Comparison of ENCODE assay signal across 20 cellular contexts in the genomic region with DNA sequence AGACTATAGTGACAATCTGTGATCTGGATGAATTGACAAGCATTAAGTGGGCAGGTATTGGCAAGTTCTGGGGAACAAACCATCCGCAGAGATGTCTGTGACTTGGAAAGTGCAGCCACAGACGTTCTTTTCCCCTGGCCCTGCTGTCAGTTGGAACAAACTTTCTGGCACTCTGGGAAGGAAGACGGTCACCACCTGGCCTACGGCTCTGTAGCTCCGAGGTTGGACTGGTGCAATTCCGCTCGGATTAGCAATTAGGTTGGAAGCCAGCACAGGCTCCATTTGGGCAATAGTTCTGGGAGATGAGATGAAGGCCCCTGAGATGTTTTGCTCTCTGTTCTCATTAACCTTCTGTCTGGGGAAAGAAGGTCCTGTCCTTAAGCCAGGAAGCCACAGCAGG.
"Had no signal": no experiment of that assay in that cellular context is flagged by ENCODE, and none has a peak within 500 bp of the region (broad histone marks: within the 10 kb centered on the region; RNA-seq: fewer than 3 reads in every experiment).

No MANE protein-coding gene starts in this region.

- DNase-seq: dermis blood vessel endothelial cell; effector memory CD4-positive, alpha-beta T cell; esophagus squamous epithelium; foreskin melanocyte; glutamatergic neuron; heart right ventricle; left cardiac atrium; left lung; mesenchymal stem cell; midbrain; naive thymus-derived CD4-positive, alpha-beta T cell; nucleus accumbens; psoas muscle; right lobe of liver; small intestine; stimulated activated CD4-positive, alpha-beta T cell treated with anti-CD3 and anti-CD28 coated beads, Interleukin-15, amount 100 ng/mL, for 24 hours; stimulated activated CD4-positive, alpha-beta T cell treated with anti-CD3 and anti-CD28 coated beads, Interleukin-2, amount 100 ng/mL, for 48 hours; stimulated activated naive B cell treated with anti-CD40 and anti-IgM and Interleukin-4, amounts not matched to agents 10 μg/mL and 1 μg/mL and 100 μg/mL, for 72 hours; thyroid gland; trophoblast cell had no signal

- ATAC-seq: heart right ventricle; left cardiac atrium; left lung; naive thymus-derived CD4-positive, alpha-beta T cell; psoas muscle; right lobe of liver; stimulated activated naive B cell treated with anti-CD40 and anti-IgM and Interleukin-4, amounts not matched to agents 10 μg/mL and 1 μg/mL and 100 μg/mL, for 72 hours had no signal
